16 cellular contexts compared by ENCODE assay signal in the genomic region with DNA sequence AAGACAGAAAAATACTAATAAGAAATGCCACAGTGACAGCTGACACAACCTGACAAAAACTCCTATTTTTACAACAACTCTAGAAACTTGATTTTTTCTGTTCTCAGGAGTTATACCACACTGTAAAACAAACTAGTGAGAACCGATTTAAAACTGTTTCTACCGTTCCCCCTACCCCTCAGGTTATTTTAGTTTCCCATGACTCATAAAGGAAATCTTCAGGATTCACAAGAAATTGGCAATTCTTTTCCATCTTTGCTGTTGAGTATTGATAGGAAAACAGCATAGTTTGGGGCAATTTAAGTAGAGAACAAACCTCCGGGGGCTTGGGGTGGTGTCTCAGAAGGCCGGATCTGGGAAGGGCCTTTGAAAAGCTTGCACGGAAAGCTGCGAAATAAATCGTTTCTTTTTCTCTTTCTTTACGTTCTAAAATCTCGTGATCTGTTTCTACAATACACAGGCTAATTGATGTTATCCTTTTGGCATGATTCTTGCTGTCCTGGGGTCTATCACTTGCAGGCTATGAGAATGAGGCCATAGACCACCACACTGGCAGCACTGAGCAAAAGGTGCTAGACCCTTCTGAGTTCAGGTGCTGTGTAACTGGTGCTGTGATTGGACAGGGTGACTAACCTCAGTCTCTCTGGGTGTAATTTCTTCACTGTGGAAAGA.
DNase-seq lines count a peak whose midpoint lies in the region; ATAC-seq and TF ChIP-seq lines count a peak whose summit lies in the region.
"Had no signal": no experiment of that assay in that cellular context is flagged by ENCODE, and none has a peak within 500 bp of the region (broad histone marks: within the 10 kb centered on the region; RNA-seq: fewer than 3 reads in every experiment).

No MANE protein-coding gene starts in this region.

- H3K4me3 ChIP-seq in mesendoderm (ENCODE audit: low read length) (no peak overlapping the region), tibial nerve (no peak overlapping the region)
- H3K4me3 ChIP-seq: K562, mucosa of descending colon, thyroid gland had no signal

- H3K36me3 ChIP-seq in mesendoderm (ENCODE audit: control insufficient read depth, insufficient read depth, low read length) (no peaks in the 10 kb centered on the region), tibial nerve (no peaks in the 10 kb centered on the region)
- H3K36me3 ChIP-seq: thyroid gland had no signal

- H2BK5ac ChIP-seq in mesendoderm (ENCODE audit: low read length), result no peak overlapping the region

- H3K56ac ChIP-seq in mesendoderm (ENCODE audit: low read length), result no peak overlapping the region

- no peaks in the 10 kb centered on the region for H3K9me3 Mint-ChIP-seq in activated naive CD8-positive, alpha-beta T cell treated with anti-CD3 and anti-CD28 coated beads, Interleukin-2, amount 10 ng/mL, durations not matched to agents 7 days and 5 days
- H3K9me3 Mint-ChIP-seq in activated naive CD8-positive, alpha-beta T cell treated with anti-CD3 and anti-CD28 coated beads for 36 hours, result no peaks in the 10 kb centered on the region
- no peaks in the 10 kb centered on the region for H3K9me3 Mint-ChIP-seq in activated naive CD8-positive, alpha-beta T cell treated with anti-CD3 and anti-CD28 coated beads, Interleukin-2, amount 50 U/mL, for 24 hours
- H3K9me3 Mint-ChIP-seq: activated CD4-positive, alpha-beta memory T cell treated with anti-CD3 and anti-CD28 coated beads, Interleukin-2, amount 10 ng/mL, durations not matched to agents 7 days and 5 days; T-helper 1 cell treated with Interleukin-12 subunit alpha and Interleukin-12 subunit beta and Interleukin-4 antibody, amounts not matched to agents 30 μg/mL and 1 μg/mL, for 36 hours had no signal

- ATAC-seq in activated naive CD8-positive, alpha-beta T cell treated with anti-CD3 and anti-CD28 coated beads, Interleukin-2, amount 10 ng/mL, durations not matched to agents 7 days and 5 days (ENCODE audit: low read depth), result no peak
- ATAC-seq in activated naive CD8-positive, alpha-beta T cell treated with anti-CD3 and anti-CD28 coated beads, Interleukin-2, amount 50 U/mL, for 24 hours, result no peak
- ATAC-seq in GM21717 (IDR thresholded peaks at IDR 0.05; ENCODE audit: unreplicated experiment), result no peak
- ATAC-seq: K562 had no signal

- no peak overlapping the region for H3K23ac ChIP-seq in mesendoderm (ENCODE audit: low read length)

- H3K4me3 Mint-ChIP-seq in activated naive CD8-positive, alpha-beta T cell treated with anti-CD3 and anti-CD28 coated beads, Interleukin-2, amount 10 ng/mL, durations not matched to agents 7 days and 5 days, result no peak overlapping the region
- no peak overlapping the region for H3K4me3 Mint-ChIP-seq in activated naive CD8-positive, alpha-beta T cell treated with anti-CD3 and anti-CD28 coated beads for 36 hours
- no peak overlapping the region for H3K4me3 Mint-ChIP-seq in activated naive CD8-positive, alpha-beta T cell treated with anti-CD3 and anti-CD28 coated beads, Interleukin-2, amount 50 U/mL, for 24 hours
- H3K4me3 Mint-ChIP-seq: activated CD4-positive, alpha-beta memory T cell treated with anti-CD3 and anti-CD28 coated beads, Interleukin-2, amount 10 ng/mL, durations not matched to agents 7 days and 5 days; T-helper 1 cell treated with Interleukin-12 subunit alpha and Interleukin-12 subunit beta and Interleukin-4 antibody, amounts not matched to agents 30 μg/mL and 1 μg/mL, for 36 hours had no signal

- no peak for DNase-seq in activated naive CD8-positive, alpha-beta T cell treated with anti-CD3 and anti-CD28 coated beads, Interleukin-2, amount 10 ng/mL, durations not matched to agents 7 days and 5 days
- no peak for DNase-seq in activated naive CD8-positive, alpha-beta T cell treated with anti-CD3 and anti-CD28 coated beads for 36 hours
- no peak for DNase-seq in activated naive CD8-positive, alpha-beta T cell treated with anti-CD3 and anti-CD28 coated beads, Interleukin-2, amount 50 U/mL, for 24 hours
- DNase-seq in mesendoderm (peak; percentile 59), tibial nerve (ENCODE audit: low spot score in 2 of 2) (no peak), SW 1271 (lab: John Stamatoyannopoulos, UW) (no peak), NCI-H446 treated with DMSO at 0.1 percent for 48 hours (lab: John Stamatoyannopoulos, UW) (no peak)
- DNase-seq: activated CD4-positive, alpha-beta memory T cell treated with anti-CD3 and anti-CD28 coated beads, Interleukin-2, amount 10 ng/mL, durations not matched to agents 7 days and 5 days; activated naive CD4-positive, alpha-beta T cell; mucosa of descending colon; NCI-H2081 treated with DMSO at 0.1 percent for 48 hours; retina; thyroid gland had no signal

- no peak for TF ChIP-seq POLR2A in tibial nerve (IDR thresholded peaks at IDR 0.05)

- no peak overlapping the region for H2AK5ac ChIP-seq in mesendoderm (ENCODE audit: low read length)

- no peak for TF ChIP-seq EP300 in tibial nerve (IDR thresholded peaks at IDR 0.05)

- WGBS in mesendoderm (ENCODE audit: extremely low coverage, insufficient coverage, low lambda C conversion rate), result no CpG with 5 or more reads among the region's 9 CpGs
- WGBS in tibial nerve, 2 donors, result 50 to 52% methylated on average over 9 of the region's 9 CpGs

- H2BK120ac ChIP-seq in mesendoderm (ENCODE audit: low read depth, low read length), result no peak overlapping the region

- POLR2A ChIA-PET in activated naive CD8-positive, alpha-beta T cell treated with anti-CD3 and anti-CD28 coated beads, Interleukin-2, amount 10 ng/mL, durations not matched to agents 7 days and 5 days (lab: Charles Lee), result no interaction called here

- H3K79me2 ChIP-seq in mesendoderm (ENCODE audit: control insufficient read depth, insufficient read depth, low read length), result peaks cover 5% of the 10 kb centered on the region

- H3K27ac Mint-ChIP-seq in activated naive CD8-positive, alpha-beta T cell treated with anti-CD3 and anti-CD28 coated beads, Interleukin-2, amount 10 ng/mL, durations not matched to agents 7 days and 5 days, result peak overlapping the region; percentile 12
- H3K27ac Mint-ChIP-seq in activated naive CD8-positive, alpha-beta T cell treated with anti-CD3 and anti-CD28 coated beads for 36 hours, result no peak overlapping the region
- H3K27ac Mint-ChIP-seq in activated naive CD8-positive, alpha-beta T cell treated with anti-CD3 and anti-CD28 coated beads, Interleukin-2, amount 50 U/mL, for 24 hours, result peak overlapping the region; percentile 74
- H3K27ac Mint-ChIP-seq: activated CD4-positive, alpha-beta memory T cell treated with anti-CD3 and anti-CD28 coated beads, Interleukin-2, amount 10 ng/mL, durations not matched to agents 7 days and 5 days; T-helper 1 cell treated with Interleukin-12 subunit alpha and Interleukin-12 subunit beta and Interleukin-4 antibody, amounts not matched to agents 30 μg/mL and 1 μg/mL, for 36 hours had no signal

- no peak for TF ChIP-seq CTCF in tibial nerve (IDR thresholded peaks at IDR 0.05)

- H3K4me1 ChIP-seq in mesendoderm (ENCODE audit: control insufficient read depth, low read depth, low read length), result no peaks in the 10 kb centered on the region
- H3K4me1 ChIP-seq in tibial nerve, result peaks cover 0 to 71% (median 22%) of the 10 kb centered on the region in 4 donors

- no peak overlapping the region for H4K8ac ChIP-seq in mesendoderm (ENCODE audit: low read depth, low read length)

- peaks cover 8% of the 10 kb centered on the region for H3K79me1 ChIP-seq in mesendoderm (ENCODE audit: low read length)

- H3K36me3 Mint-ChIP-seq in activated naive CD8-positive, alpha-beta T cell treated with anti-CD3 and anti-CD28 coated beads, Interleukin-2, amount 10 ng/mL, durations not matched to agents 7 days and 5 days, result peaks cover 14% of the 10 kb centered on the region
- H3K36me3 Mint-ChIP-seq in activated naive CD8-positive, alpha-beta T cell treated with anti-CD3 and anti-CD28 coated beads for 36 hours, result peaks cover 4% of the 10 kb centered on the region
- H3K36me3 Mint-ChIP-seq in activated naive CD8-positive, alpha-beta T cell treated with anti-CD3 and anti-CD28 coated beads, Interleukin-2, amount 50 U/mL, for 24 hours (ENCODE audit: low read depth), result no peaks in the 10 kb centered on the region

- no peak overlapping the region for H3K18ac ChIP-seq in mesendoderm (ENCODE audit: low read length)

- H3K9ac ChIP-seq in mesendoderm (ENCODE audit: low read length), result no peak overlapping the region

- H3K4me2 ChIP-seq in mesendoderm (ENCODE audit: low read length), result no peak overlapping the region

- H3K4me1 Mint-ChIP-seq in activated naive CD8-positive, alpha-beta T cell treated with anti-CD3 and anti-CD28 coated beads, Interleukin-2, amount 10 ng/mL, durations not matched to agents 7 days and 5 days, result peaks cover 1% of the 10 kb centered on the region
- H3K4me1 Mint-ChIP-seq in activated naive CD8-positive, alpha-beta T cell treated with anti-CD3 and anti-CD28 coated beads for 36 hours, result peaks cover 10% of the 10 kb centered on the region
- H3K4me1 Mint-ChIP-seq in activated naive CD8-positive, alpha-beta T cell treated with anti-CD3 and anti-CD28 coated beads, Interleukin-2, amount 50 U/mL, for 24 hours, result peaks cover 34% of the 10 kb centered on the region

- H3K4ac ChIP-seq in mesendoderm (ENCODE audit: low read depth, low read length), result no peak overlapping the region

- H3K27ac ChIP-seq in mesendoderm (ENCODE audit: low read depth, low read length) (no peak overlapping the region), tibial nerve (peak overlapping the region; percentile 3 to 84 (median 56))
- H3K27ac ChIP-seq: thyroid gland had no signal

- no peak overlapping the region for H2BK15ac ChIP-seq in mesendoderm (replicated peaks; ENCODE audit: low read depth)

- H3K9me3 ChIP-seq in tibial nerve, result no peaks in the 10 kb centered on the region
- H3K9me3 ChIP-seq: mucosa of descending colon, thyroid gland had no signal

- H4K5ac ChIP-seq in mesendoderm (ENCODE audit: low read length), result no peak overlapping the region

- H3K27me3 ChIP-seq in mesendoderm (ENCODE audit: insufficient read depth, low read length, poor library complexity) (no peaks in the 10 kb centered on the region), tibial nerve (no peaks in the 10 kb centered on the region)
- H3K27me3 ChIP-seq: thyroid gland had no signal

- no peaks in the 10 kb centered on the region for H3K27me3 Mint-ChIP-seq in activated naive CD8-positive, alpha-beta T cell treated with anti-CD3 and anti-CD28 coated beads, Interleukin-2, amount 10 ng/mL, durations not matched to agents 7 days and 5 days
- H3K27me3 Mint-ChIP-seq in activated naive CD8-positive, alpha-beta T cell treated with anti-CD3 and anti-CD28 coated beads for 36 hours, result no peaks in the 10 kb centered on the region
- H3K27me3 Mint-ChIP-seq in activated naive CD8-positive, alpha-beta T cell treated with anti-CD3 and anti-CD28 coated beads, Interleukin-2, amount 50 U/mL, for 24 hours, result no peaks in the 10 kb centered on the region
- H3K27me3 Mint-ChIP-seq: activated CD4-positive, alpha-beta memory T cell treated with anti-CD3 and anti-CD28 coated beads, Interleukin-2, amount 10 ng/mL, durations not matched to agents 7 days and 5 days had no signal
